Comparison of ENCODE assay signal across 22 cellular contexts in the genomic region with DNA sequence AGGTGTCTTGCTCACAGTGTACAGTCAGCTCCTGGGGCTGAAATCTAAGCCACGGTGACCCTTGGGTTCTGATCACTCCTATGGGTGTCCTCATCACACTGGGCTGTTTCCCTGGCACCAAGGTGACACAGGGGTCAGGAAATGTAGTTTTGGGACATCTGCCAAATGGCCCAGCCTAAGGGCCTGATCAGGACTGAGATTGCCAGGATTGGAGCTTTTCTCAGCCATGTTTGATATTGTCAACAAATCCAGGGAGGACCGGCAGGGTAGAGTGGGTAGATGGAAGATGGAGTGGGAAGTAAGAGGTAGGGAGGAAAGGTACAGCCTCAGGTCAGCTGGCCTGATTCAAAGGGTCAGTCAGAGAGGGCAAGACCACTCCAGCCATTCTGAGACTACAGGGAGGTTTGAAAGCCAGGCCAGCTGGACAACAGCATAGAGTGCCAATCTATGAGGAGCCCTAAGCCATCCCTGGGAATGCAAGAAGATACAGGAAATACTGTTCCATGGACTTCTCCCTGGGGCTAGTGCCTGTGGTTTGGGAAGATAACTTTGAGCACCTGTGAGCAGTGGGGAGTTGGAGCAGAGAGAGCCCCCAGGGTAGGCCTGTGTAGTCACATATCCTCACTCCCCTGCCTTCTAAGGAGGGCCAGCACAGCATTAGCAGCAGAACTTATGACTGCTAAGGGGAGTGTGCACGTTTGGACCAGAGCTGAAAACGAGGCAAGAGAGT.
DNase-seq lines count a peak whose midpoint lies in the region; ATAC-seq and TF ChIP-seq lines count a peak whose summit lies in the region.
"Had no signal": no experiment of that assay in that cellular context is flagged by ENCODE, and none has a peak within 500 bp of the region (broad histone marks: within the 10 kb centered on the region; RNA-seq: fewer than 3 reads in every experiment).

No MANE protein-coding gene starts in this region.

- no peak overlapping the region for H3K14ac ChIP-seq in IMR-90 (replicated peaks; ENCODE audit: low read depth, low read length)

- H4K91ac ChIP-seq in IMR-90 (ENCODE audit: insufficient read depth, low read depth, low read length): no peak overlapping the region

- H2BK15ac ChIP-seq in IMR-90 (ENCODE audit: low read depth, low read length): no peak overlapping the region

- BruUV-seq in IMR-90 (replicated peaks; lab: Mats Ljungman, UMichigan) (no TSS peak), PC-3 (replicated peaks; lab: Mats Ljungman, UMichigan) (no TSS peak)

- H3K9ac ChIP-seq in IMR-90 (ENCODE audit: low read depth, low read length): no peak overlapping the region
- no peak overlapping the region for H3K9ac ChIP-seq in PC-3 (ENCODE audit: low read length)
- H3K9ac ChIP-seq in endodermal cell (ENCODE audit: extremely low read depth, low read length, poor library complexity, severe bottlenecking): no peak overlapping the region

- H3K36me3 Mint-ChIP-seq in endodermal cell (ENCODE audit: low read depth): no peaks in the 10 kb centered on the region

- H4K8ac ChIP-seq in IMR-90 (ENCODE audit: low read depth in 2 of 2, low read length in 2 of 2): no peak overlapping the region

- no peak overlapping the region for H3K4me2 ChIP-seq in IMR-90 (ENCODE audit: low read depth, low read length)
- no peak overlapping the region for H3K4me2 ChIP-seq in PC-3 (ENCODE audit: low read length)

- H2BK20ac ChIP-seq in IMR-90 (ENCODE audit: low read depth, low read length): no peak overlapping the region

- in situ Hi-C loops in IMR-90 (cut with MboI; ENCODE audit: low sequenced_read_pairs): no loop called here

- TF ChIP-seq CTCF in IMR-90 (conservative IDR thresholded peaks at IDR 0.05; ENCODE audit: low read depth, low read length) (no peak), PC-3 (conservative IDR thresholded peaks at IDR 0.05; ENCODE audit: low read depth, low read length) (no peak), endodermal cell (conservative IDR thresholded peaks at IDR 0.05) (no peak)

- no peak overlapping the region for H3K23ac ChIP-seq in IMR-90 (ENCODE audit: low read depth, low read length)

- no peak overlapping the region for H4K5ac ChIP-seq in IMR-90 (ENCODE audit: low read depth, low read length)

- H3K4me3 ChIP-seq in IMR-90 (ENCODE audit: insufficient read depth, low read depth, low read length) (no peak overlapping the region), PC-3 (ENCODE audit: low read length) (no peak overlapping the region), endodermal cell (ENCODE audit: low read length) (no peak overlapping the region)
- H3K4me3 ChIP-seq: SJCRH30 had no signal

- H3K4me1 Mint-ChIP-seq in endodermal cell: no peaks in the 10 kb centered on the region

- CTCF ChIA-PET in IMR-90 (lab: Yijun Ruan, JAX): no interaction called here
- CTCF ChIA-PET in PC-3 (lab: Charles Lee): no interaction called here

- dilution Hi-C loops in IMR-90 (cut with HindIII; ENCODE audit: low sequenced_read_pairs, unreplicated experiment): no loop called here

- no peak overlapping the region for H2BK5ac ChIP-seq in IMR-90 (ENCODE audit: low read depth, low read length, poor library complexity, severe bottlenecking)

- no peak overlapping the region for H2AK5ac ChIP-seq in IMR-90 (ENCODE audit: low read depth, low read length)

- no peak overlapping the region for H3K4me3 Mint-ChIP-seq in endodermal cell
- H3K4me3 Mint-ChIP-seq: CD4-positive, alpha-beta T cell; H9; HFFc6 had no signal

- no peak overlapping the region for H2BK120ac ChIP-seq in IMR-90 (ENCODE audit: low read depth, low read length)

- no peaks in the 10 kb centered on the region for H3K79me1 ChIP-seq in IMR-90 (ENCODE audit: low read depth in 1 of 2, low read length in 2 of 2)

- H3K27ac Mint-ChIP-seq in endodermal cell: no peak overlapping the region
- H3K27ac Mint-ChIP-seq: CD4-positive, alpha-beta T cell; HFFc6 had no signal

- no peaks in the 10 kb centered on the region for H3K9me3 ChIP-seq in IMR-90 (ENCODE audit: control insufficient read depth, insufficient read depth, low read length)
- H3K9me3 ChIP-seq in PC-3 (ENCODE audit: low read length): no peaks in the 10 kb centered on the region
- no peaks in the 10 kb centered on the region for H3K9me3 ChIP-seq in endodermal cell (ENCODE audit: control insufficient read depth, low read length)
- H3K9me3 ChIP-seq: SJCRH30 had no signal

- no peaks in the 10 kb centered on the region for H3F3A ChIP-seq in PC-3 (ENCODE audit: low read length, unreplicated experiment)

- H3K9me2 ChIP-seq in PC-3 (replicated peaks; ENCODE audit: low read length): no peaks in the 10 kb centered on the region

- H3K36me3 ChIP-seq in IMR-90 (ENCODE audit: control insufficient read depth, insufficient read depth, low read length): no peaks in the 10 kb centered on the region
- H3K36me3 ChIP-seq in PC-3 (ENCODE audit: low read depth, low read length): no peaks in the 10 kb centered on the region
- no peaks in the 10 kb centered on the region for H3K36me3 ChIP-seq in endodermal cell (ENCODE audit: control insufficient read depth, insufficient read depth, low read length)
- H3K36me3 ChIP-seq: SJCRH30 had no signal

- no peak overlapping the region for H3K56ac ChIP-seq in IMR-90 (ENCODE audit: extremely low read depth, insufficient read depth, low read length)

- H3K27me3 Mint-ChIP-seq in endodermal cell (ENCODE audit: insufficient read depth): peaks cover 13% of the 10 kb centered on the region
- H3K27me3 Mint-ChIP-seq: CD4-positive, alpha-beta T cell had no signal

- POLR2A ChIA-PET in IMR-90 (lab: Charles Lee; ENCODE audit: unreplicated experiment): no interaction called here
- POLR2A ChIA-PET in PC-3 (lab: Charles Lee; ENCODE audit: unreplicated experiment): no interaction called here

- no peak overlapping the region for H3K27ac ChIP-seq in IMR-90 (ENCODE audit: insufficient read depth, low read length)
- no peak overlapping the region for H3K27ac ChIP-seq in PC-3 (ENCODE audit: low read length)
- no peak overlapping the region for H3K27ac ChIP-seq in endodermal cell (ENCODE audit: low read depth, low read length)
- H3K27ac ChIP-seq: SJCRH30 had no signal

- peaks cover 12% of the 10 kb centered on the region for H3K27me3 ChIP-seq in IMR-90 (ENCODE audit: control insufficient read depth, insufficient read depth, low read length)
- no peaks in the 10 kb centered on the region for H3K27me3 ChIP-seq in PC-3 (ENCODE audit: low read length)
- no peaks in the 10 kb centered on the region for H3K27me3 ChIP-seq in endodermal cell (ENCODE audit: control insufficient read depth, insufficient read depth, low read length, poor library complexity, severe bottlenecking)
- H3K27me3 ChIP-seq: SJCRH30 had no signal

- ATAC-seq in IMR-90 (ENCODE audit: low read depth) (no peak), PC-3 (no peak)
- ATAC-seq: HepG2, Panc1 had no signal

- H3K4me1 ChIP-seq in IMR-90 (ENCODE audit: control insufficient read depth, insufficient read depth, low read length) (peaks cover 2% of the 10 kb centered on the region; the same call in 1 of the 2 replicates), PC-3 (ENCODE audit: insufficient read depth, low read length) (no peaks in the 10 kb centered on the region), endodermal cell (ENCODE audit: control insufficient read depth, insufficient read depth, low read length) (no peaks in the 10 kb centered on the region)
- H3K4me1 ChIP-seq: SJCRH30 had no signal

- DNase-seq in IMR-90 (no peak), PC-3 (peak; percentile 52), endodermal cell (peak; percentile 11), renal cortical epithelial cell (ENCODE audit: low read depth) (peak; percentile 22), putamen (ENCODE audit: low spot score) (no peak), T1000 (lab: John Stamatoyannopoulos, UW) (no peak), NCI-H774 (lab: John Stamatoyannopoulos, UW) (no peak)
- DNase-seq: CD4-positive, alpha-beta T cell; COR-L47; DMS79 treated with DMSO at 0.1 percent for 48 hours; H9; HFFc6; KBM-7; NCI-H1105; NCI-H146; NCI-H2029; NCI-H2227 treated with DMSO at 0.1 percent for 48 hours; NCI-H510A treated with DMSO at 0.1 percent for 48 hours; NCI-H82 had no signal

- H3K18ac ChIP-seq in IMR-90 (ENCODE audit: low read depth, low read length): no peak overlapping the region

- WGBS in IMR-90 (ENCODE audit: extremely low coverage in 2 of 2, insufficient read length in 1 of 2), 2 experiments: 80% methylated on average over 1 of the region's 4 CpGs; no CpG with 5 or more reads in 1 of the 2 experiments
- 91 to 92% methylated on average over 4 of the region's 4 CpGs for WGBS in endodermal cell (ENCODE audit: insufficient coverage in 1 of 2, insufficient read length in 1 of 2), 2 experiments

- no peaks in the 10 kb centered on the region for H3K9me3 Mint-ChIP-seq in endodermal cell
- H3K9me3 Mint-ChIP-seq: CD4-positive, alpha-beta T cell; H9; HFFc6 had no signal

- H3K4ac ChIP-seq in IMR-90 (ENCODE audit: low read depth, low read length): no peak overlapping the region

- peaks cover 9% of the 10 kb centered on the region; the same call in 1 of the 2 replicates for H3K9me1 ChIP-seq in IMR-90 (ENCODE audit: insufficient read depth, low read length)

- H3K79me2 ChIP-seq in PC-3 (ENCODE audit: low read length): no peaks in the 10 kb centered on the region

- H4K20me1 ChIP-seq in IMR-90 (ENCODE audit: insufficient read depth, low read length) (no peaks in the 10 kb centered on the region), PC-3 (ENCODE audit: low read length) (no peaks in the 10 kb centered on the region)

- H2AFZ ChIP-seq in IMR-90 (replicated peaks; ENCODE audit: low read length, poor library complexity) (peak overlapping the region; percentile 37), PC-3 (ENCODE audit: low read length) (no peak overlapping the region)

- TF ChIP-seq RAD21 in IMR-90 (IDR thresholded peaks at IDR 0.05; ENCODE audit: low read length): no peak

- TF ChIP-seq POLR2A in IMR-90 (IDR thresholded peaks at IDR 0.05; ENCODE audit: low read depth, low read length): no peak

- no peak overlapping the region for H2AK9ac ChIP-seq in IMR-90 (replicated peaks; ENCODE audit: low read depth, low read length, poor library complexity)

- intact Hi-C loops in IMR-90 (cut with micrococcal nuclease): no loop called here
- intact Hi-C loops in PC-3 (cut with micrococcal nuclease): no loop called here

TF ChIP-seq in IMR-90, 13 proteins besides CTCF, POLR2A, EP300 and RAD21 (continues in another document):
- TF ChIP-seq CEBPB (IDR thresholded peaks at IDR 0.05; ENCODE audit: low read depth, low read length) (no peak), MXI1 (IDR thresholded peaks at IDR 0.05; ENCODE audit: borderline replicate concordance, low read depth, low read length) (no peak), SMC3 (IDR thresholded peaks at IDR 0.05; ENCODE audit: low read depth, low read length) (no peak), MAZ (IDR thresholded peaks at IDR 0.05; ENCODE audit: borderline replicate concordance, low read depth, low read length) (no peak), MAFK (IDR thresholded peaks at IDR 0.05; ENCODE audit: low read depth, low read length) (no peak)

Comparison
In these comparisons a context has a peak if more than half of its experiments do, and no peak if none do; other contexts are left out.
1. DNase-seq: peak in PC-3 (single experiment), endodermal cell (single experiment) and renal cortical epithelial cell (single experiment); none in IMR-90 (single experiment), putamen (single experiment), T1000 (single experiment) and NCI-H774 (single experiment).